In the genomic region with DNA sequence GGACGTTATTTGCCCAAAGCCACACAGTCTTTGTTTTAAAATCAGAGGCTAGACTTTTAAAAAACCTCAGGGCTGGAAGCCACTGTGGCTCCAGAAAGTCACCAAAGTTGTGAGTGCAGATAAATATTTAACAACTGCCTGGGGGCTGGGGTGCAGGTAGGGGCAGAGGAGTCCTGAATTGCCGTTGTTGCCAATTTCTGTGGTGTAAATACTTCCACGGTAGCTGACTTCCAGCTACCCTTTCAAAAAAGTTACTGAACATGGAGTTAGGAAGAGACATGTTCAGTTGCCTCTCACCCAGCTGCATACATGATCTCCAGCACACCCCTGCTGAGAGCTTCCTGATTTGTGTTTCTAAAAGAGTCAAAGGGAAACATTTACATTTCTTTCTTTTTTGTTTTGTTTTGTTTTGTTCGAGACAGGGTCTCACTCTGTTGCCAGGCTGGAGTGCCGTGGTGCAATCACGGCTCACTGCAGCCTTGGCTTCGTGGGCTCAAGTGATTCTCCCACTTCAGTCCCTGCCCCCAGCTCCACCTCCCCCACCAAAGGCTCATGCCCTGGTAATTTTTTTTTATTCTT, we compare ENCODE assay signal across 13 cellular contexts. TPM values are rescaled to one million over a fixed set of nuclear protein-coding genes. Genes with fewer than 3 reads are reported as not detected.
DNase-seq lines count a peak whose midpoint lies in the region; ATAC-seq, FAIRE-seq and TF ChIP-seq lines count a peak whose summit lies in the region.
"Had no signal": no experiment of that assay in that cellular context is flagged by ENCODE, and none has a peak within 500 bp of the region (broad histone marks: within the 10 kb centered on the region; RNA-seq: fewer than 3 reads in every experiment).

No MANE protein-coding gene starts in this region.

- peak overlapping the region; percentile 59 for H3K4me3 ChIP-seq in Loucy (ENCODE audit: low read length, poor library complexity, severe bottlenecking)
- H3K4me3 ChIP-seq in brain microvascular endothelial cell (ENCODE audit: low read depth, low read length) = no peak overlapping the region
- H3K4me3 ChIP-seq: A549, body of pancreas, right atrium auricular region had no signal

- H3K4me1 Mint-ChIP-seq in activated CD4-positive, alpha-beta T cell treated with anti-CD3 and anti-CD28 coated beads for 36 hours = peaks cover 72% of the 10 kb centered on the region
- peaks cover 57% of the 10 kb centered on the region for H3K4me1 Mint-ChIP-seq in activated T-helper 1 cell treated with anti-CD3 and anti-CD28 coated beads, Interleukin-12 subunit alpha, Interleukin-12 subunit beta, Interleukin-2, Interleukin-4 antibody, amounts not matched to agents 30 ng/mL and 10 ng/mL and 1 ng/mL, durations not matched to agents 14 hours and 24 hours and 36 hours (ENCODE audit: low read depth)
- peaks cover 53 to 60% of the 10 kb centered on the region in 2 donors for H3K4me1 Mint-ChIP-seq in natural killer cell treated with Interleukin-12 subunit alpha and Interleukin-12 subunit beta and Interleukin-15 and Interleukin-18, amount 100 ng/mL, for 72 hours (ENCODE audit: low read depth in 2 of 2)

- no peaks in the 10 kb centered on the region for H3K27me3 Mint-ChIP-seq in activated CD4-positive, alpha-beta T cell treated with anti-CD3 and anti-CD28 coated beads for 36 hours
- no peaks in the 10 kb centered on the region for H3K27me3 Mint-ChIP-seq in activated T-helper 1 cell treated with anti-CD3 and anti-CD28 coated beads, Interleukin-12 subunit alpha, Interleukin-12 subunit beta, Interleukin-2, Interleukin-4 antibody, amounts not matched to agents 30 ng/mL and 10 ng/mL and 1 ng/mL, durations not matched to agents 14 hours and 24 hours and 36 hours (ENCODE audit: insufficient read depth)
- H3K27me3 Mint-ChIP-seq in natural killer cell treated with Interleukin-12 subunit alpha and Interleukin-12 subunit beta and Interleukin-15 and Interleukin-18, amount 100 ng/mL, for 72 hours = no peaks in the 10 kb centered on the region
- H3K27me3 Mint-ChIP-seq: type B pancreatic cell had no signal

- no peaks in the 10 kb centered on the region for H3K36me3 Mint-ChIP-seq in activated CD4-positive, alpha-beta T cell treated with anti-CD3 and anti-CD28 coated beads for 36 hours (ENCODE audit: low read depth)
- no peaks in the 10 kb centered on the region for H3K36me3 Mint-ChIP-seq in activated T-helper 1 cell treated with anti-CD3 and anti-CD28 coated beads, Interleukin-12 subunit alpha, Interleukin-12 subunit beta, Interleukin-2, Interleukin-4 antibody, amounts not matched to agents 30 ng/mL and 10 ng/mL and 1 ng/mL, durations not matched to agents 14 hours and 24 hours and 36 hours (ENCODE audit: low read depth)
- H3K36me3 Mint-ChIP-seq in natural killer cell treated with Interleukin-12 subunit alpha and Interleukin-12 subunit beta and Interleukin-15 and Interleukin-18, amount 100 ng/mL, for 72 hours = no peaks in the 10 kb centered on the region
- H3K36me3 Mint-ChIP-seq: type B pancreatic cell had no signal

- peak overlapping the region; percentile 87 for H3K27ac Mint-ChIP-seq in activated CD4-positive, alpha-beta T cell treated with anti-CD3 and anti-CD28 coated beads for 36 hours
- peak overlapping the region; percentile 13 for H3K27ac Mint-ChIP-seq in activated T-helper 1 cell treated with anti-CD3 and anti-CD28 coated beads, Interleukin-12 subunit alpha, Interleukin-12 subunit beta, Interleukin-2, Interleukin-4 antibody, amounts not matched to agents 30 ng/mL and 10 ng/mL and 1 ng/mL, durations not matched to agents 14 hours and 24 hours and 36 hours
- peak overlapping the region; percentile 68 to 74 for H3K27ac Mint-ChIP-seq in natural killer cell treated with Interleukin-12 subunit alpha and Interleukin-12 subunit beta and Interleukin-15 and Interleukin-18, amount 100 ng/mL, for 72 hours
- H3K27ac Mint-ChIP-seq: type B pancreatic cell had no signal

- H2AFZ ChIP-seq in Loucy (ENCODE audit: low read length) = peak overlapping the region; percentile 33

- in situ Hi-C loops in brain microvascular endothelial cell (cut with HindIII; ENCODE audit: low pct_ligation_motif_present, low sequenced_read_pairs) = no loop called here

- H3K4me2 ChIP-seq in Loucy (ENCODE audit: low read depth, low read length, poor library complexity, severe bottlenecking) = peak overlapping the region; percentile 74
- H3K4me2 ChIP-seq: A549 had no signal

- H3K4me1 ChIP-seq in Loucy (ENCODE audit: insufficient read depth, low read length, poor library complexity, severe bottlenecking) = peaks cover 66% of the 10 kb centered on the region
- H3K4me1 ChIP-seq: A549, body of pancreas had no signal

- FAIRE-seq in D721Med (lab: Jason Lieb, UNC) = no peak
- FAIRE-seq: A549 had no signal

- no peaks in the 10 kb centered on the region for H3K9me3 Mint-ChIP-seq in activated CD4-positive, alpha-beta T cell treated with anti-CD3 and anti-CD28 coated beads for 36 hours (ENCODE audit: low read depth)
- H3K9me3 Mint-ChIP-seq in activated T-helper 1 cell treated with anti-CD3 and anti-CD28 coated beads, Interleukin-12 subunit alpha, Interleukin-12 subunit beta, Interleukin-2, Interleukin-4 antibody, amounts not matched to agents 30 ng/mL and 10 ng/mL and 1 ng/mL, durations not matched to agents 14 hours and 24 hours and 36 hours = no peaks in the 10 kb centered on the region
- H3K9me3 Mint-ChIP-seq in natural killer cell treated with Interleukin-12 subunit alpha and Interleukin-12 subunit beta and Interleukin-15 and Interleukin-18, amount 100 ng/mL, for 72 hours = no peaks in the 10 kb centered on the region
- H3K9me3 Mint-ChIP-seq: type B pancreatic cell had no signal

- H4K20me1 ChIP-seq in Loucy (ENCODE audit: insufficient read depth, low read length, poor library complexity, severe bottlenecking) = no peaks in the 10 kb centered on the region

- peak overlapping the region; percentile 63 for H3K4me3 Mint-ChIP-seq in activated CD4-positive, alpha-beta T cell treated with anti-CD3 and anti-CD28 coated beads for 36 hours
- peak overlapping the region; percentile 67 for H3K4me3 Mint-ChIP-seq in activated T-helper 1 cell treated with anti-CD3 and anti-CD28 coated beads, Interleukin-12 subunit alpha, Interleukin-12 subunit beta, Interleukin-2, Interleukin-4 antibody, amounts not matched to agents 30 ng/mL and 10 ng/mL and 1 ng/mL, durations not matched to agents 14 hours and 24 hours and 36 hours
- peak overlapping the region; percentile 78 for H3K4me3 Mint-ChIP-seq in natural killer cell treated with Interleukin-12 subunit alpha and Interleukin-12 subunit beta and Interleukin-15 and Interleukin-18, amount 100 ng/mL, for 72 hours
- H3K4me3 Mint-ChIP-seq: type B pancreatic cell had no signal

- peaks cover 17% of the 10 kb centered on the region for H3F3A ChIP-seq in Loucy (ENCODE audit: low read depth)

- POLR2A ChIA-PET in activated CD4-positive, alpha-beta T cell treated with anti-CD3 and anti-CD28 coated beads for 36 hours (lab: Charles Lee) = no interaction called here

- no peak overlapping the region for H3K27ac ChIP-seq in brain microvascular endothelial cell
- H3K27ac ChIP-seq: A549, body of pancreas, right atrium auricular region had no signal

- intact Hi-C loops in activated CD4-positive, alpha-beta T cell treated with anti-CD3 and anti-CD28 coated beads for 36 hours (cut with DNase I, micrococcal nuclease) = loop anchor here in 1 of 2 experiments (2.0 kb wide), 1 partner anchor 60 kb away; no protein-coding TSS in a partner anchor
- intact Hi-C loops in activated T-helper 1 cell treated with anti-CD3 and anti-CD28 coated beads, Interleukin-12 subunit alpha, Interleukin-12 subunit beta, Interleukin-2, Interleukin-4 antibody, amounts not matched to agents 30 ng/mL and 10 ng/mL and 1 ng/mL, durations not matched to agents 14 hours and 24 hours and 36 hours (cut with micrococcal nuclease) = loop anchor here (1.0 kb wide), 3 partner anchors 61 to 114 kb away; no protein-coding TSS in a partner anchor

- no peaks in the 10 kb centered on the region for H3K9me3 ChIP-seq in Loucy (ENCODE audit: insufficient read depth, low read depth, low read length)
- H3K9me3 ChIP-seq: A549, body of pancreas, right atrium auricular region had no signal

- H3K27me3 ChIP-seq in Loucy (ENCODE audit: insufficient read depth, low read length, poor library complexity, severe bottlenecking) = no peaks in the 10 kb centered on the region
- no peaks in the 10 kb centered on the region for H3K27me3 ChIP-seq in brain microvascular endothelial cell (replicated peaks)
- H3K27me3 ChIP-seq: body of pancreas, right atrium auricular region had no signal

- no peaks in the 10 kb centered on the region for H3K9me2 ChIP-seq in Loucy (replicated peaks; ENCODE audit: low read depth, low read length)

- DNase-seq in activated CD4-positive, alpha-beta T cell treated with anti-CD3 and anti-CD28 coated beads for 36 hours = peak; percentile 24
- DNase-seq in activated CD4-positive, alpha-beta T cell treated with anti-CD3 and anti-CD28 coated beads, Interleukin-2, amount 50 U/mL, for 48 hours = no peak
- no peak for DNase-seq in activated T-helper 1 cell treated with anti-CD3 and anti-CD28 coated beads, Interleukin-12 subunit alpha, Interleukin-12 subunit beta, Interleukin-2, Interleukin-4 antibody, amounts not matched to agents 30 ng/mL and 10 ng/mL and 1 ng/mL, durations not matched to agents 14 hours and 24 hours and 36 hours (ENCODE audit: low spot score)
- no peak for DNase-seq in natural killer cell treated with Interleukin-12 subunit alpha and Interleukin-12 subunit beta and Interleukin-15 and Interleukin-18, amount 100 ng/mL, for 72 hours (ENCODE audit: low spot score)
- no peak for DNase-seq in D721Med (ENCODE audit: insufficient read length, low spot score)
- DNase-seq in brain microvascular endothelial cell = no peak
- DNase-seq: body of pancreas, NCI-H1417 treated with DMSO at 0.1 percent for 48 hours had no signal

- H3K79me2 ChIP-seq in Loucy (ENCODE audit: insufficient read depth, low read length) = no peaks in the 10 kb centered on the region

- H3K9ac ChIP-seq in Loucy (ENCODE audit: low read depth, low read length, poor library complexity, severe bottlenecking) = peak overlapping the region; percentile 64

- CTCF ChIA-PET in activated CD4-positive, alpha-beta T cell treated with anti-CD3 and anti-CD28 coated beads for 36 hours (lab: Charles Lee) = interaction anchor here (0.6 to 5.3 kb wide), 9 partner anchors 9 to 295 kb away, joined by 3 to 36 read pairs (median 3); no protein-coding TSS in a partner anchor

- no peaks in the 10 kb centered on the region for H3K36me3 ChIP-seq in Loucy (ENCODE audit: insufficient read depth, low read length)
- no peaks in the 10 kb centered on the region for H3K36me3 ChIP-seq in brain microvascular endothelial cell (replicated peaks)
- H3K36me3 ChIP-seq: right atrium auricular region had no signal

- no peak for TF ChIP-seq CTCF in Loucy (conservative IDR thresholded peaks at IDR 0.05; ENCODE audit: low read length)
- TF ChIP-seq CTCF in D721Med (IDR thresholded peaks at IDR 0.05; ENCODE audit: insufficient read depth, missing control alignments) = no peak
- no peak for TF ChIP-seq CTCF in brain microvascular endothelial cell (IDR thresholded peaks at IDR 0.05; ENCODE audit: low read depth, low read length, missing control alignments)

- ATAC-seq in activated CD4-positive, alpha-beta T cell treated with anti-CD3 and anti-CD28 coated beads for 36 hours = peak; percentile 33
- no peak for ATAC-seq in natural killer cell treated with Interleukin-12 subunit alpha and Interleukin-12 subunit beta and Interleukin-15 and Interleukin-18, amount 100 ng/mL, for 72 hours
- ATAC-seq in GM18511 (IDR thresholded peaks at IDR 0.05; ENCODE audit: unreplicated experiment) = no peak
- ATAC-seq: body of pancreas had no signal

RNA-seq across cellular contexts. Expression of a gene that starts 58.7 kb away (rescaled TPM):
- total RNA-seq in activated CD4-positive, alpha-beta T cell treated with anti-CD3 and anti-CD28 coated beads for 36 hours = 1 to 10 TPM; 1.2 to 2.4 TPM
- 0.60 TPM in 1 of 2 replicates, not detected in the other for total RNA-seq in activated T-helper 1 cell treated with anti-CD3 and anti-CD28 coated beads, Interleukin-12 subunit alpha, Interleukin-12 subunit beta, Interleukin-2, Interleukin-4 antibody, amounts not matched to agents 30 ng/mL and 10 ng/mL and 1 ng/mL, durations not matched to agents 14 hours and 24 hours and 36 hours
- under 1 TPM in 1 of 2 donors, not detected in 1; 0.43 TPM for total RNA-seq in natural killer cell treated with Interleukin-12 subunit alpha and Interleukin-12 subunit beta and Interleukin-15 and Interleukin-18, amount 100 ng/mL, for 72 hours

Comparison
In these comparisons a context has a peak if more than half of its experiments do, and no peak if none do; other contexts are left out.
1. H3K27ac Mint-ChIP-seq: peak in every context shown above with its lines; median percentile 87 in activated CD4-positive, alpha-beta T cell treated with anti-CD3 and anti-CD28 coated beads for 36 hours; 71 in natural killer cell treated with Interleukin-12 subunit alpha and Interleukin-12 subunit beta and Interleukin-15 and Interleukin-18, amount 100 ng/mL, for 72 hours; 13 in activated T-helper 1 cell treated with anti-CD3 and anti-CD28 coated beads, Interleukin-12 subunit alpha, Interleukin-12 subunit beta, Interleukin-2, Interleukin-4 antibody, amounts not matched to agents 30 ng/mL and 10 ng/mL and 1 ng/mL, durations not matched to agents 14 hours and 24 hours and 36 hours.